Comparison of ENCODE assay signal across 24 cellular contexts in genomic region chr3:195750797-195751520, GRCh38.
"Had no signal": no experiment of that assay in that cellular context is flagged by ENCODE, and none has a peak within 500 bp of the region (broad histone marks: within the 10 kb centered on the region; RNA-seq: fewer than 3 reads in every experiment).

No MANE protein-coding gene starts in this region.

- H3K9me3 ChIP-seq: adrenal gland had no signal

- H3K9me3 Mint-ChIP-seq: activated CD4-positive, alpha-beta memory T cell treated with anti-CD3 and anti-CD28 coated beads for 36 hours; activated CD4-positive, alpha-beta T cell treated with anti-CD3 and anti-CD28 coated beads, Interleukin-2, amount 10 ng/mL, durations not matched to agents 7 days and 5 days; activated naive CD8-positive, alpha-beta T cell treated with anti-CD3 and anti-CD28 coated beads, Interleukin-2, amount 10 ng/mL, durations not matched to agents 7 days and 5 days; activated T-helper 17 cell treated with anti-CD3 and anti-CD28 coated beads, Interleukin-2, amount 50 U/mL, for 72 hours had no signal

- H3K4me3 Mint-ChIP-seq: activated CD4-positive, alpha-beta memory T cell treated with anti-CD3 and anti-CD28 coated beads for 36 hours; activated CD4-positive, alpha-beta T cell treated with anti-CD3 and anti-CD28 coated beads, Interleukin-2, amount 10 ng/mL, durations not matched to agents 7 days and 5 days; activated naive CD8-positive, alpha-beta T cell treated with anti-CD3 and anti-CD28 coated beads, Interleukin-2, amount 10 ng/mL, durations not matched to agents 7 days and 5 days; activated T-helper 17 cell treated with anti-CD3 and anti-CD28 coated beads, Interleukin-2, amount 50 U/mL, for 72 hours had no signal

- H3K27ac ChIP-seq: adrenal gland, VCaP had no signal

- ATAC-seq: activated T-helper 17 cell treated with anti-CD3 and anti-CD28 coated beads, Interleukin-2, amount 50 U/mL, for 72 hours; K562; PC-3 had no signal

- H3K36me3 ChIP-seq: adrenal gland had no signal

- FAIRE-seq: K562, RCC 7860 had no signal

- H3K4me3 ChIP-seq: adrenal gland, K562 had no signal

- H3K27me3 Mint-ChIP-seq: activated CD4-positive, alpha-beta memory T cell treated with anti-CD3 and anti-CD28 coated beads for 36 hours; activated CD4-positive, alpha-beta T cell treated with anti-CD3 and anti-CD28 coated beads, Interleukin-2, amount 10 ng/mL, durations not matched to agents 7 days and 5 days; activated T-helper 17 cell treated with anti-CD3 and anti-CD28 coated beads, Interleukin-2, amount 50 U/mL, for 72 hours had no signal

- H3K36me3 Mint-ChIP-seq: activated CD4-positive, alpha-beta memory T cell treated with anti-CD3 and anti-CD28 coated beads for 36 hours; activated naive CD8-positive, alpha-beta T cell treated with anti-CD3 and anti-CD28 coated beads, Interleukin-2, amount 10 ng/mL, durations not matched to agents 7 days and 5 days had no signal

- DNase-seq: activated CD4-positive, alpha-beta memory T cell treated with anti-CD3 and anti-CD28 coated beads for 36 hours; activated CD4-positive, alpha-beta T cell treated with anti-CD3 and anti-CD28 coated beads, Interleukin-2, amount 10 ng/mL, durations not matched to agents 7 days and 5 days; activated CD4-positive, CD25-positive, alpha-beta regulatory T cell; activated CD8-positive, alpha-beta memory T cell treated with anti-CD3 and anti-CD28 coated beads for 24 hours; activated gamma-delta T cell treated with Interleukin-2 at 50 U/mL for 16 hours; activated naive CD4-positive, alpha-beta T cell treated with anti-CD3 and anti-CD28 coated beads, Interleukin-2, amount 50 U/mL, for 16 hours; activated naive CD8-positive, alpha-beta T cell treated with anti-CD3 and anti-CD28 coated beads, Interleukin-2, amount 10 ng/mL, durations not matched to agents 7 days and 5 days; activated T-cell treated with anti-CD3 and anti-CD28 coated beads for 4 hours; activated T-cell treated with anti-CD3 and anti-CD28 coated beads, Interleukin-2, amount 50 U/mL, for 48 hours; adrenal gland; anterior cingulate cortex; cerebellar nuclear complex; Karpas-422; MM.1S; NCI-H1105; NCI-H2171; NCI-H226; PC-3; SIG-M5; T-helper 1 cell had no signal

- H3K27ac Mint-ChIP-seq: activated CD4-positive, alpha-beta memory T cell treated with anti-CD3 and anti-CD28 coated beads for 36 hours; activated CD4-positive, alpha-beta T cell treated with anti-CD3 and anti-CD28 coated beads, Interleukin-2, amount 10 ng/mL, durations not matched to agents 7 days and 5 days; activated naive CD8-positive, alpha-beta T cell treated with anti-CD3 and anti-CD28 coated beads, Interleukin-2, amount 10 ng/mL, durations not matched to agents 7 days and 5 days; activated T-helper 17 cell treated with anti-CD3 and anti-CD28 coated beads, Interleukin-2, amount 50 U/mL, for 72 hours had no signal
